19 cellular contexts compared by ENCODE assay signal in genomic region chr21:19683492-19683891, GRCh38.
"Had no signal": no experiment of that assay in that cellular context is flagged by ENCODE, and none has a peak within 500 bp of the region (broad histone marks: within the 10 kb centered on the region; RNA-seq: fewer than 3 reads in every experiment).

No MANE protein-coding gene starts in this region.

- H3K4me3 Mint-ChIP-seq: T-cell; T-helper 1 cell treated with Interleukin-12 subunit alpha and Interleukin-12 subunit beta and Interleukin-4 antibody, amounts not matched to agents 30 μg/mL and 1 μg/mL, for 36 hours had no signal

- H3K36me3 Mint-ChIP-seq: T-cell had no signal

- DNase-seq: KBM-7, NCI-H1092, NCI-H1105 treated with DMSO at 0.1 percent for 48 hours, NCI-H1417 treated with DMSO at 0.1 percent for 48 hours, NCI-H146, NCI-H1694 treated with DMSO at 0.1 percent for 48 hours, NCI-H1930, NCI-H2081, NCI-H2171, NCI-H226, NCI-H446, NCI-H510A, Right ventricle myocardium superior, RPMI8226, SIG-M5, SK-N-SH, SW 1271, T-cell had no signal

- H3K4me1 Mint-ChIP-seq: T-cell had no signal

- H3K9me2 ChIP-seq: SK-N-SH had no signal

- H3K27ac Mint-ChIP-seq: T-cell; T-helper 1 cell treated with Interleukin-12 subunit alpha and Interleukin-12 subunit beta and Interleukin-4 antibody, amounts not matched to agents 30 μg/mL and 1 μg/mL, for 36 hours had no signal

- H3K9ac ChIP-seq: SK-N-SH had no signal

- H3K27me3 Mint-ChIP-seq: T-cell had no signal

- ATAC-seq: T-cell had no signal

- H3K4me2 ChIP-seq: SK-N-SH had no signal
